In the genomic region with DNA sequence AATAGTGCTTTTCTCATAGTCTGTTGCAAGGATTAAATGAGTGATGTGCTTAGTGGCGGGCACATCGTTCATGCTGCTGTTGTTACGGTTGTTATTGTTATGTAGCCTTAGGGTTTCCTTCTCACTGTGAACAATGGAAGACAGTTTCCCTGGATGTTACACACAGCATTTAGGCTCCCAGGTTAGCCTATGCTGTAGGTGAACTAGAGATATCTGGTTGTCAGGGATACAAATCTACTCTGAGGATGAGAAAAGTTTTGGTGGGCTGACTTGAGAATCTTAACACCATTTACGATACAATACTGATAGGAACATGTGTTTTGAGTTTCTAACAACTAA, we compare ENCODE assay signal across 1 cellular context.
TF ChIP-seq lines count a peak whose summit lies in the region.

No MANE protein-coding gene starts in this region.

TF ChIP-seq in GM23338, 12 proteins besides CTCF, POLR2A, EP300 and RAD21 (continued from another document):
- TF ChIP-seq EZH2phosphoT487 (IDR thresholded peaks at IDR 0.05; ENCODE audit: unreplicated experiment) (no peak), STAT1 (IDR thresholded peaks at IDR 0.05; ENCODE audit: unreplicated experiment) (no peak), ZNF114 (CRISPR knock-in tag; IDR thresholded peaks at IDR 0.05) (no peak), POLR2AphosphoS5 (IDR thresholded peaks at IDR 0.05; ENCODE audit: low read depth) (no peak), EZH2 (IDR thresholded peaks at IDR 0.05; ENCODE audit: low read depth, unreplicated experiment) (no peak)
- TF ChIP-seq, protein P1, sequence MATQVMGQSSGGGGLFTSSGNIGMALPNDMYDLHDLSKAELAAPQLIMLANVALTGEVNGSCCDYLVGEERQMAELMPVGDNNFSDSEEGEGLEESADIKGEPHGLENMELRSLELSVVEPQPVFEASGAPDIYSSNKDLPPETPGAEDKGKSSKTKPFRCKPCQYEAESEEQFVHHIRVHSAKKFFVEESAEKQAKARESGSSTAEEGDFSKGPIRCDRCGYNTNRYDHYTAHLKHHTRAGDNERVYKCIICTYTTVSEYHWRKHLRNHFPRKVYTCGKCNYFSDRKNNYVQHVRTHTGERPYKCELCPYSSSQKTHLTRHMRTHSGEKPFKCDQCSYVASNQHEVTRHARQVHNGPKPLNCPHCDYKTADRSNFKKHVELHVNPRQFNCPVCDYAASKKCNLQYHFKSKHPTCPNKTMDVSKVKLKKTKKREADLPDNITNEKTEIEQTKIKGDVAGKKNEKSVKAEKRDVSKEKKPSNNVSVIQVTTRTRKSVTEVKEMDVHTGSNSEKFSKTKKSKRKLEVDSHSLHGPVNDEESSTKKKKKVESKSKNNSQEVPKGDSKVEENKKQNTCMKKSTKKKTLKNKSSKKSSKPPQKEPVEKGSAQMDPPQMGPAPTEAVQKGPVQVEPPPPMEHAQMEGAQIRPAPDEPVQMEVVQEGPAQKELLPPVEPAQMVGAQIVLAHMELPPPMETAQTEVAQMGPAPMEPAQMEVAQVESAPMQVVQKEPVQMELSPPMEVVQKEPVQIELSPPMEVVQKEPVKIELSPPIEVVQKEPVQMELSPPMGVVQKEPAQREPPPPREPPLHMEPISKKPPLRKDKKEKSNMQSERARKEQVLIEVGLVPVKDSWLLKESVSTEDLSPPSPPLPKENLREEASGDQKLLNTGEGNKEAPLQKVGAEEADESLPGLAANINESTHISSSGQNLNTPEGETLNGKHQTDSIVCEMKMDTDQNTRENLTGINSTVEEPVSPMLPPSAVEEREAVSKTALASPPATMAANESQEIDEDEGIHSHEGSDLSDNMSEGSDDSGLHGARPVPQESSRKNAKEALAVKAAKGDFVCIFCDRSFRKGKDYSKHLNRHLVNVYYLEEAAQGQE (IDR thresholded peaks at IDR 0.05; ENCODE audit: unreplicated experiment): no peak
- TF ChIP-seq, protein P2, sequence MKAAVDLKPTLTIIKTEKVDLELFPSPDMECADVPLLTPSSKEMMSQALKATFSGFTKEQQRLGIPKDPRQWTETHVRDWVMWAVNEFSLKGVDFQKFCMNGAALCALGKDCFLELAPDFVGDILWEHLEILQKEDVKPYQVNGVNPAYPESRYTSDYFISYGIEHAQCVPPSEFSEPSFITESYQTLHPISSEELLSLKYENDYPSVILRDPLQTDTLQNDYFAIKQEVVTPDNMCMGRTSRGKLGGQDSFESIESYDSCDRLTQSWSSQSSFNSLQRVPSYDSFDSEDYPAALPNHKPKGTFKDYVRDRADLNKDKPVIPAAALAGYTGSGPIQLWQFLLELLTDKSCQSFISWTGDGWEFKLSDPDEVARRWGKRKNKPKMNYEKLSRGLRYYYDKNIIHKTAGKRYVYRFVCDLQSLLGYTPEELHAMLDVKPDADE (IDR thresholded peaks at IDR 0.05): no peak
